25 cellular contexts compared by ENCODE assay signal in genomic region chr11:1782026-1782696, GRCh38. TPM values are rescaled to one million over a fixed set of nuclear protein-coding genes. Genes with fewer than 3 reads are reported as not detected.
DNase-seq lines count a peak whose midpoint lies in the region; ATAC-seq, FAIRE-seq and TF ChIP-seq lines count a peak whose summit lies in the region.
"Had no signal": no experiment of that assay in that cellular context is flagged by ENCODE, and none has a peak within 500 bp of the region (broad histone marks: within the 10 kb centered on the region; RNA-seq: fewer than 3 reads in every experiment).

No MANE protein-coding gene starts in this region.

- H2AK5ac ChIP-seq in neuronal stem cell (ENCODE audit: low read depth, low read length) = peak overlapping the region; percentile 84

- POLR2A ChIA-PET in K562 (lab: Yijun Ruan, JAX) = interaction anchor here (2.2 kb wide), 1 partner anchor 9 kb away, joined by 10 read pairs; no protein-coding TSS in a partner anchor

- in situ Hi-C loops in K562 (cut with MboI) = no loop called here

- H2BK15ac ChIP-seq in neuronal stem cell (ENCODE audit: low read length) = peak overlapping the region; percentile 97

- no TSS peak for BruUV-seq in K562 (replicated peaks; lab: Mats Ljungman, UMichigan)

- H3K36me3 ChIP-seq in Loucy (ENCODE audit: insufficient read depth, low read length) (no peaks in the 10 kb centered on the region), K562 (ENCODE audit: control insufficient read depth, insufficient read depth, low read length) (no peaks in the 10 kb centered on the region), neuronal stem cell (replicated peaks in 1 of 2; ENCODE audit: control insufficient read depth in 2 of 2, insufficient read depth in 2 of 2, low read length in 2 of 2) (no peaks in the 10 kb centered on the region)
- H3K36me3 ChIP-seq: heart left ventricle, MG63 had no signal

- H3K9me1 ChIP-seq in K562 (ENCODE audit: control insufficient read depth, insufficient read depth, low read length) = no peaks in the 10 kb centered on the region

- H4K20me1 ChIP-seq in Loucy (ENCODE audit: insufficient read depth, low read length, poor library complexity, severe bottlenecking) = no peaks in the 10 kb centered on the region
- H4K20me1 ChIP-seq in K562 (replicated peaks; ENCODE audit: control insufficient read depth, insufficient read depth, low read length) = peaks cover 8% of the 10 kb centered on the region; the same call in 1 of the 2 replicates

- peak overlapping the region; percentile 32 for H3K9ac ChIP-seq in Loucy (ENCODE audit: low read depth, low read length, poor library complexity, severe bottlenecking)
- H3K9ac ChIP-seq in K562 (ENCODE audit: insufficient read depth in 1 of 2, low read depth in 2 of 2, low read length in 2 of 2) = no peak overlapping the region
- H3K9ac ChIP-seq in neuronal stem cell (ENCODE audit: low read depth, low read length, poor library complexity) = no peak overlapping the region

- CTCF ChIA-PET in K562 (lab: Yijun Ruan, JAX; ENCODE audit: low intra/inter-chr PET ratio) = no interaction called here

- H3K79me2 ChIP-seq in Loucy (ENCODE audit: insufficient read depth, low read length) (no peaks in the 10 kb centered on the region), K562 (ENCODE audit: control insufficient read depth, insufficient read depth, low read length) (no peaks in the 10 kb centered on the region)

- TF ChIP-seq POLR2A in K562 (conservative IDR thresholded peaks at IDR 0.05) = no peak

- H2AFZ ChIP-seq in Loucy (ENCODE audit: low read length) = no peak overlapping the region
- no peak overlapping the region for H2AFZ ChIP-seq in K562 (ENCODE audit: low read depth, low read length)
- no peak overlapping the region for H2AFZ ChIP-seq in neuronal stem cell (ENCODE audit: low read length)

- intact Hi-C loops in K562 (cut with micrococcal nuclease) = no loop called here
- intact Hi-C loops in sciatic nerve (cut with DNase I) = no loop called here

- H2BK12ac ChIP-seq in neuronal stem cell (ENCODE audit: low read length) = peak overlapping the region; percentile 90

- no peak overlapping the region for H3K18ac ChIP-seq in neuronal stem cell (ENCODE audit: low read length)

- no peak overlapping the region for H4K8ac ChIP-seq in neuronal stem cell (ENCODE audit: low read depth, low read length)

- ATAC-seq in K562 (no peak), sciatic nerve (no peak)
- ATAC-seq: activated CD4-positive, CD25-positive, alpha-beta regulatory T cell treated with anti-CD3 and anti-CD28 coated beads, Interleukin-2, amount 50 U/mL, for 24 hours; activated T-cell treated with anti-CD3 and anti-CD28 coated beads, Interleukin-2, amount 50 U/mL, for 72 hours had no signal

- H3F3A ChIP-seq in Loucy (ENCODE audit: low read depth) = no peaks in the 10 kb centered on the region

- peak overlapping the region; percentile 71 for H3K14ac ChIP-seq in neuronal stem cell (ENCODE audit: low read length)

- no peak for FAIRE-seq in K562 (lab: Jason Lieb, UNC)
- FAIRE-seq: colon, GM12891 had no signal

- H2BK5ac ChIP-seq in neuronal stem cell (ENCODE audit: low read length) = peak overlapping the region; percentile 75

- TF ChIP-seq CTCF in Loucy (conservative IDR thresholded peaks at IDR 0.05; ENCODE audit: low read length) (no peak), K562 (IDR thresholded peaks at IDR 0.05 in 2 of 3, conservative IDR thresholded peaks at IDR 0.05 in 1 of 3; ENCODE audit: insufficient read depth in 2 of 3, low read depth in 1 of 3, low read length in 3 of 3) (no peak)

- no peak for TF ChIP-seq EP300 in K562 (IDR thresholded peaks at IDR 0.05; ENCODE audit: low read length)

- H4K91ac ChIP-seq in neuronal stem cell (ENCODE audit: low read depth, low read length, poor library complexity) = no peak overlapping the region

- peaks cover 21% of the 10 kb centered on the region for H3K4me1 ChIP-seq in Loucy (ENCODE audit: insufficient read depth, low read length, poor library complexity, severe bottlenecking)
- peaks cover 8 to 65% of the 10 kb centered on the region in 2 experiments for H3K4me1 ChIP-seq in K562 (replicated peaks in 1 of 2; ENCODE audit: control insufficient read depth in 2 of 2, insufficient read depth in 2 of 2, low read length in 2 of 2)
- H3K4me1 ChIP-seq in neuronal stem cell (ENCODE audit: control insufficient read depth in 2 of 2, insufficient read depth in 1 of 2, low read depth in 1 of 2, low read length in 2 of 2) = peaks cover 0 to 10% of the 10 kb centered on the region in 2 donors

- H3K4me3 ChIP-seq in Loucy (ENCODE audit: low read length, poor library complexity, severe bottlenecking) = no peak overlapping the region
- H3K4me3 ChIP-seq in K562 = no peak overlapping the region
- no peak overlapping the region for H3K4me3 ChIP-seq in neuronal stem cell (ENCODE audit: low read length in 2 of 2)
- H3K4me3 ChIP-seq: heart left ventricle, lung, MG63 had no signal

- H3K4me2 ChIP-seq in Loucy (ENCODE audit: low read depth, low read length, poor library complexity, severe bottlenecking) (no peak overlapping the region), K562 (ENCODE audit: insufficient read depth, low read length) (no peak overlapping the region), neuronal stem cell (ENCODE audit: insufficient read depth, low read length, poor library complexity, severe bottlenecking) (no peak overlapping the region)

- peaks cover 4% of the 10 kb centered on the region for H3K79me1 ChIP-seq in neuronal stem cell (ENCODE audit: low read depth, low read length)

- peak overlapping the region; percentile 81 for H2BK120ac ChIP-seq in neuronal stem cell (ENCODE audit: low read depth, low read length)

- no peak overlapping the region for H3K27ac ChIP-seq in K562 (ENCODE audit: extremely low read depth, low read depth, low read length)
- no peak overlapping the region for H3K27ac ChIP-seq in neuronal stem cell (replicated peaks; ENCODE audit: low read length)
- H3K27ac ChIP-seq: 22Rv1, C4-2B had no signal

- DNase-seq in NOMO-1 (lab: John Stamatoyannopoulos, UW; ENCODE audit: unreplicated experiment in 2 of 2) (peak; percentile 35 to 66), NOMO-1 treated with dmso at 0.1 percent for 144 hours (lab: John Stamatoyannopoulos, UW; ENCODE audit: unreplicated experiment) (no peak), K562 (ENCODE audit: extremely low read depth in 1 of 4, low spot score in 3 of 4) (no peak), neuronal stem cell (ENCODE audit: low spot score) (no peak), NCI-H345 treated with DMSO at 0.1 percent for 48 hours (lab: John Stamatoyannopoulos, UW; ENCODE audit: unreplicated experiment) (no peak), sciatic nerve (ENCODE audit: low spot score) (no peak), NCI-H1048 (lab: John Stamatoyannopoulos, UW) (no peak)
- DNase-seq: activated naive CD8-positive, alpha-beta T cell treated with anti-CD3 and anti-CD28 coated beads for 36 hours; activated T-cell treated with anti-CD3 and anti-CD28 coated beads, Interleukin-2, amount 50 U/mL, for 72 hours; H9; heart left ventricle; MG63; NCI-H187 treated with DMSO at 0.1 percent for 48 hours; T-helper 9 cell had no signal

- 17% methylated on average over 10 of the region's 15 CpGs for WGBS in K562 (ENCODE audit: insufficient coverage, low coverage, missing lambda C conversion rate)
- no CpG with 5 or more reads among the region's 15 CpGs for WGBS in neuronal stem cell (ENCODE audit: extremely low coverage in 2 of 2, insufficient read length in 2 of 2, insufficient replicate concordance in 1 of 2), 2 donors

- H3K4ac ChIP-seq in neuronal stem cell (ENCODE audit: low read length) = no peak overlapping the region

- TF ChIP-seq RAD21 in K562 (CRISPR knock-in tag; conservative IDR thresholded peaks at IDR 0.05 in 1 of 2, IDR thresholded peaks at IDR 0.05 in 1 of 2) = no peak

- H3K9me3 ChIP-seq in Loucy (ENCODE audit: insufficient read depth, low read depth, low read length) (no peaks in the 10 kb centered on the region), K562 (replicated peaks; ENCODE audit: control insufficient read depth, insufficient read depth, low read depth, low read length) (no peaks in the 10 kb centered on the region), neuronal stem cell (replicated peaks in 1 of 2; ENCODE audit: control insufficient read depth in 2 of 2, insufficient read depth in 1 of 2, low read depth in 1 of 2, low read length in 2 of 2) (no peaks in the 10 kb centered on the region)
- H3K9me3 ChIP-seq: heart left ventricle, MG63 had no signal

- H3K27me3 ChIP-seq in Loucy (ENCODE audit: insufficient read depth, low read length, poor library complexity, severe bottlenecking) (no peaks in the 10 kb centered on the region), K562 (ENCODE audit: control insufficient read depth in 2 of 2, insufficient read depth in 2 of 2, low read length in 2 of 2) (peaks cover 35 to 81% of the 10 kb centered on the region in 2 experiments; a peak in 4 of 5 replicates), neuronal stem cell (ENCODE audit: control insufficient read depth in 3 of 3, insufficient read depth in 3 of 3, low read depth in 1 of 3, low read length in 3 of 3) (peaks cover 0 to 57% (median 0%) of the 10 kb centered on the region in 3 experiments)
- H3K27me3 ChIP-seq: MG63 had no signal

- no peak overlapping the region for H3K23ac ChIP-seq in neuronal stem cell (ENCODE audit: low read depth, low read length, poor library complexity)

- no peaks in the 10 kb centered on the region for H3K9me2 ChIP-seq in Loucy (replicated peaks; ENCODE audit: low read depth, low read length)

RNA-seq across cellular contexts. Expression of gene CTSD, which starts 18.4 kb away (rescaled TPM):
- total RNA-seq in K562 (2011; cell fraction: chromatin; rRNA removed; ENCODE audit: low replicate concordance) = 15.6 and 81.0 TPM in 2 replicates
- total RNA-seq in K562 (2011; cell fraction: nucleolus; rRNA removed) = 131 and 132 TPM in 2 replicates
- total RNA-seq in K562 (2011; cell fraction: nucleoplasm; rRNA removed) = 68.3 and 83.1 TPM in 2 replicates
- total RNA-seq in K562 (2014; rRNA removed) = 72.3 and 87.0 TPM in 2 replicates
- total RNA-seq in K562 (2014; rRNA removed; fragmentation: Illumina TruSeq; extraction: Trizol) = 10.9 and 12.3 TPM in 2 replicates
- 40.9 and 42.3 TPM in 2 replicates for total RNA-seq in K562 (2015; rRNA removed; fragmentation: Illumina TruSeq; extraction: Trizol)
- 112 and 116 TPM in 2 replicates for total RNA-seq in K562 (2021)
- polyA plus RNA-seq in K562 (2011; rRNA removed) = 21.7 and 37.1 TPM in 2 replicates
- 39.6 and 74.7 TPM in 2 replicates for polyA plus RNA-seq in K562 (2011; cell fraction: cytosol; rRNA removed)
- polyA plus RNA-seq in K562 (2011; cell fraction: nucleus; rRNA removed) = 22.7 and 35.2 TPM in 2 replicates
- polyA plus RNA-seq in K562 (2012) = 84.2 and 325 TPM in 2 replicates
- 66.8 and 111 TPM in 2 replicates for polyA plus RNA-seq in K562 (2014; fragmentation: Illumina TruSeq; extraction: Trizol)
- polyA plus RNA-seq in K562 (2014; fragmentation: Nextera tagmentation; extraction: Ambion mirVana) = 1 to 10 TPM; 1.0 to 3.7 TPM
- 40.5 and 46.8 TPM in 2 replicates for polyA plus RNA-seq in K562 (2014; rRNA removed)
- 12.8 and 17.9 TPM in 2 replicates for polyA minus RNA-seq in K562 (2011; rRNA and poly(A)+ RNA removed)
- polyA minus RNA-seq in K562 (2011; cell fraction: cytosol; rRNA and poly(A)+ RNA removed) = 46.3 and 49.3 TPM in 2 replicates
- polyA minus RNA-seq in K562 (2011; cell fraction: nucleus; rRNA and poly(A)+ RNA removed) = 10.1 and 11.1 TPM in 2 replicates
- 48.8 TPM for polyA plus RNA-seq in neuronal stem cell (2013, experiment 1 of 2)
- 46.1 TPM for polyA plus RNA-seq in neuronal stem cell (2013, experiment 2 of 2)
- 554 TPM for total RNA-seq in sciatic nerve

RNA-seq across cellular contexts. Expression of gene IFITM10, which starts 31.8 kb away (rescaled TPM):
- total RNA-seq in K562 (2011; cell fraction: chromatin; rRNA removed; ENCODE audit: low replicate concordance) = 0.21 and 0.23 TPM in 2 replicates
- total RNA-seq in K562 (2011; cell fraction: nucleolus; rRNA removed) = 0.26 and 0.33 TPM in 2 replicates
- total RNA-seq in K562 (2011; cell fraction: nucleoplasm; rRNA removed) = 0.37 TPM in 1 of 2 replicates, not detected in the other
- total RNA-seq in K562 (2014; rRNA removed) (0.09 TPM in 1 of 2 replicates, not detected in the other), K562 (2014; rRNA removed; fragmentation: Illumina TruSeq; extraction: Trizol) (not detected in 2 replicates), K562 (2015; rRNA removed; fragmentation: Illumina TruSeq; extraction: Trizol) (not detected in 2 replicates), K562 (2021) (0.13 TPM in 1 of 2 replicates, not detected in the other), sciatic nerve (3.4 TPM)
- polyA plus RNA-seq in K562 (2011; rRNA removed) (not detected in 2 replicates), K562 (2014; fragmentation: Illumina TruSeq; extraction: Trizol) (not detected in 2 replicates), K562 (2014; fragmentation: Nextera tagmentation; extraction: Ambion mirVana) (not detected), K562 (2014; rRNA removed) (0.08 TPM in 1 of 2 replicates, not detected in the other)
- polyA plus RNA-seq in K562 (2011; cell fraction: cytosol; rRNA removed) = not detected in 2 replicates
- polyA plus RNA-seq in K562 (2011; cell fraction: nucleus; rRNA removed) = 0.16 TPM in 1 of 2 replicates, not detected in the other
- polyA plus RNA-seq in K562 (2012) = 0.09 and 0.15 TPM in 2 replicates
- not detected in 2 replicates for polyA minus RNA-seq in K562 (2011; rRNA and poly(A)+ RNA removed)
- polyA minus RNA-seq in K562 (2011; cell fraction: cytosol; rRNA and poly(A)+ RNA removed) = not detected in 2 replicates
- not detected in 2 replicates for polyA minus RNA-seq in K562 (2011; cell fraction: nucleus; rRNA and poly(A)+ RNA removed)
- 0.40 TPM for polyA plus RNA-seq in neuronal stem cell (2013, experiment 1 of 2)
- polyA plus RNA-seq in neuronal stem cell (2013, experiment 2 of 2) = 0.39 TPM
- total RNA-seq: activated naive CD8-positive, alpha-beta T cell treated with anti-CD3 and anti-CD28 coated beads for 36 hours; SK-MEL-5; skeletal muscle tissue had no signal

RNA-seq across cellular contexts. Expression of gene SYT8, which starts 52.6 kb away (rescaled TPM):
- not detected in 2 replicates for total RNA-seq in K562 (2011; cell fraction: chromatin; rRNA removed; ENCODE audit: low replicate concordance)
- total RNA-seq in K562 (2011; cell fraction: nucleolus; rRNA removed) = not detected in 2 replicates
- total RNA-seq in K562 (2011; cell fraction: nucleoplasm; rRNA removed) = not detected in 2 replicates
- total RNA-seq in K562 (2014; rRNA removed) (not detected in 2 replicates), K562 (2014; rRNA removed; fragmentation: Illumina TruSeq; extraction: Trizol) (not detected in 2 replicates), K562 (2015; rRNA removed; fragmentation: Illumina TruSeq; extraction: Trizol) (not detected in 2 replicates), K562 (2021) (not detected in 2 replicates), sciatic nerve (1.1 TPM)
- polyA plus RNA-seq in K562 (2011; rRNA removed) (not detected in 2 replicates), K562 (2014; fragmentation: Illumina TruSeq; extraction: Trizol) (not detected in 2 replicates), K562 (2014; fragmentation: Nextera tagmentation; extraction: Ambion mirVana) (not detected), K562 (2014; rRNA removed) (not detected in 2 replicates)
- polyA plus RNA-seq in K562 (2011; cell fraction: cytosol; rRNA removed) = not detected in 2 replicates
- polyA plus RNA-seq in K562 (2011; cell fraction: nucleus; rRNA removed) = not detected in 2 replicates
- not detected in 2 replicates for polyA plus RNA-seq in K562 (2012)
- polyA minus RNA-seq in K562 (2011; rRNA and poly(A)+ RNA removed) = not detected in 2 replicates
- not detected in 2 replicates for polyA minus RNA-seq in K562 (2011; cell fraction: cytosol; rRNA and poly(A)+ RNA removed)
- not detected in 2 replicates for polyA minus RNA-seq in K562 (2011; cell fraction: nucleus; rRNA and poly(A)+ RNA removed)
- polyA plus RNA-seq in neuronal stem cell (2013, experiment 1 of 2) = not detected
- polyA plus RNA-seq in neuronal stem cell (2013, experiment 2 of 2) = not detected
- total RNA-seq: activated CD8-positive, alpha-beta memory T cell treated with anti-CD3 and anti-CD28 coated beads for 36 hours; activated naive CD8-positive, alpha-beta T cell treated with anti-CD3 and anti-CD28 coated beads for 36 hours; activated T-cell treated with anti-CD3 and anti-CD28 coated beads, Interleukin-2, amount 50 U/mL, for 72 hours; H9; heart left ventricle; NCI-H460; SK-MEL-5; skeletal muscle tissue had no signal

RNA-seq across cellular contexts. Expression of gene TNNI2, which starts 56.6 kb away (rescaled TPM):
- not detected in 2 replicates for total RNA-seq in K562 (2011; cell fraction: chromatin; rRNA removed; ENCODE audit: low replicate concordance)
- not detected in 2 replicates for total RNA-seq in K562 (2011; cell fraction: nucleolus; rRNA removed)
- not detected in 2 replicates for total RNA-seq in K562 (2011; cell fraction: nucleoplasm; rRNA removed)
- total RNA-seq in K562 (2014; rRNA removed) (not detected in 2 replicates), K562 (2014; rRNA removed; fragmentation: Illumina TruSeq; extraction: Trizol) (not detected in 2 replicates), K562 (2015; rRNA removed; fragmentation: Illumina TruSeq; extraction: Trizol) (not detected in 2 replicates), K562 (2021) (not detected in 2 replicates), sciatic nerve (not detected)
- polyA plus RNA-seq in K562 (2011; rRNA removed) (not detected in 2 replicates), K562 (2014; fragmentation: Illumina TruSeq; extraction: Trizol) (not detected in 2 replicates), K562 (2014; fragmentation: Nextera tagmentation; extraction: Ambion mirVana) (not detected), K562 (2014; rRNA removed) (not detected in 2 replicates)
- 0.13 TPM in 1 of 2 replicates, not detected in the other for polyA plus RNA-seq in K562 (2011; cell fraction: cytosol; rRNA removed)
- polyA plus RNA-seq in K562 (2011; cell fraction: nucleus; rRNA removed) = 0.32 TPM in 1 of 2 replicates, not detected in the other
- polyA plus RNA-seq in K562 (2012) = not detected in 2 replicates
- not detected in 2 replicates for polyA minus RNA-seq in K562 (2011; rRNA and poly(A)+ RNA removed)
- polyA minus RNA-seq in K562 (2011; cell fraction: cytosol; rRNA and poly(A)+ RNA removed) = not detected in 2 replicates
- not detected in 2 replicates for polyA minus RNA-seq in K562 (2011; cell fraction: nucleus; rRNA and poly(A)+ RNA removed)
- polyA plus RNA-seq in neuronal stem cell (2013, experiment 1 of 2) = 0.13 TPM
- polyA plus RNA-seq in neuronal stem cell (2013, experiment 2 of 2) = not detected
- total RNA-seq: H9, NCI-H460, SK-MEL-5 had no signal

Comparison
In these comparisons a context has a peak if more than half of its experiments do, and no peak if none do; other contexts are left out.
1. DNase-seq: peak in NOMO-1 (2 of 2); none in NOMO-1 treated with dmso at 0.1 percent for 144 hours (single experiment), K562 (0 of 4), neuronal stem cell (single experiment), NCI-H345 treated with DMSO at 0.1 percent for 48 hours (single experiment), sciatic nerve (single experiment) and NCI-H1048 (single experiment).